9 cellular contexts compared by ENCODE assay signal in the genomic region with DNA sequence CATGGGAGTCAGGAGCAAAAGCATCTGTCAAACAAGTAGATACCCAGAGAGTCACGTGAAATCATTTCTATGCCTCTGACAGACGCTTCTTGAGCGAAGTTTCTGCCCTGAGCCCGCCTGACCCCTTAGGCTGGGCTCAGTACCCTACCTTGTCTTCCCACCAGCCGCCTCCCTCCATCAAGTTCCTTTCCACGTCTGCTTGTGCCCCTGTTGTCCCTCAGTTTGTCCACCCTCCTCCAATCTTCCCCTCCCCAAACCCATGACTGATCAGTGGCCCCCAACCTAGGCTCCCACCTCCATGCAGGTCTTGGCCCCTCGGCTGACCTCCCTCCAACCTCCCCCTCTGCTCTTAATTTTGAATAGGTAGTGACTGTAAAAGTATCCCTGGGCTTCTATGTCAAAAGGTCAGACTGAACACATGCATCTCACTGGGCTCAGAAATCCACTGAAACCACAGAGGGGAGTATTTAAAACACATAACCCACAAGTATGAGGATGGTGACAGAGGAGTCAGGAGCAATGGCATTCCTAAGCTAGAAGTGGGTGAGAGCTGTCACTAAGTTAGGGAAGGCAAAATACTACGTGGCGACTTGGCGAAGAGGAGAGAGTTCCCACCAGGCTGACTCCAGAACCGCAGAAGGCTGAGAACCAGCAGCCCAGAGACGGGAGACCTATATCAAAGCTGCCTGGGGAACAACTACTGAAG. TPM values are rescaled to one million over a fixed set of nuclear protein-coding genes. Genes with fewer than 3 reads are reported as not detected.
DNase-seq lines count a peak whose midpoint lies in the region; ATAC-seq and TF ChIP-seq lines count a peak whose summit lies in the region.
"Had no signal": no experiment of that assay in that cellular context is flagged by ENCODE, and none has a peak within 500 bp of the region (broad histone marks: within the 10 kb centered on the region; RNA-seq: fewer than 3 reads in every experiment).

No MANE protein-coding gene starts in this region.

- no peaks in the 10 kb centered on the region for H3K27me3 ChIP-seq in parathyroid adenoma (ENCODE audit: control insufficient read depth, insufficient read depth, low read length)

- H3K4me2 ChIP-seq in parathyroid adenoma (ENCODE audit: low read length) = no peak overlapping the region

- no peak for TF ChIP-seq CTCF in chondrocyte (IDR thresholded peaks at IDR 0.05)
- no peak for TF ChIP-seq CTCF in parathyroid adenoma (IDR thresholded peaks at IDR 0.05)
- TF ChIP-seq CTCF in omental fat pad (IDR thresholded peaks at IDR 0.05) = no peak

- no peaks in the 10 kb centered on the region for H3K79me2 ChIP-seq in parathyroid adenoma

- no peak overlapping the region for H3K9ac ChIP-seq in parathyroid adenoma

- no peak for ATAC-seq in GM19397 (IDR thresholded peaks at IDR 0.05; ENCODE audit: unreplicated experiment)
- no peak for ATAC-seq in GM18519 (IDR thresholded peaks at IDR 0.05; ENCODE audit: low FRiP score, unreplicated experiment)
- no peak for ATAC-seq in omental fat pad (ENCODE audit: low FRiP score)

- H2AFZ ChIP-seq in parathyroid adenoma = no peak overlapping the region

- peaks cover 24% of the 10 kb centered on the region for H3K4me1 Mint-ChIP-seq in chondrocyte (ENCODE audit: low read depth)

- no peaks in the 10 kb centered on the region for H3K27me3 Mint-ChIP-seq in chondrocyte (ENCODE audit: low read depth)
- H3K27me3 Mint-ChIP-seq: memory B cell had no signal

- no peaks in the 10 kb centered on the region for H3K9me3 Mint-ChIP-seq in chondrocyte (ENCODE audit: low read depth)
- H3K9me3 Mint-ChIP-seq: memory B cell had no signal

- DNase-seq in D341Med (ENCODE audit: low spot score) = peak; percentile 20
- peak; percentile 58 for DNase-seq in MV-4-11 (lab: John Stamatoyannopoulos, UW)
- DNase-seq in chondrocyte (ENCODE audit: low spot score) = no peak
- DNase-seq in omental fat pad (ENCODE audit: low spot score) = no peak
- DNase-seq in SIG-M5 treated with dmso at 0.1 percent for 504 hours (lab: John Stamatoyannopoulos, UW; ENCODE audit: unreplicated experiment) = no peak

- no peaks in the 10 kb centered on the region for H3K36me3 ChIP-seq in parathyroid adenoma (ENCODE audit: control insufficient read depth, insufficient read depth, low read length)

- no peaks in the 10 kb centered on the region for H3K9me3 ChIP-seq in parathyroid adenoma (ENCODE audit: control insufficient read depth, low read length)

- H3K4me1 ChIP-seq in parathyroid adenoma = peaks cover 16% of the 10 kb centered on the region

- H3K27ac ChIP-seq in parathyroid adenoma = peak overlapping the region; percentile 91

- H3K4me3 ChIP-seq in parathyroid adenoma (ENCODE audit: low read depth, low read length) = no peak overlapping the region

- H3K4me3 Mint-ChIP-seq in chondrocyte (ENCODE audit: unreplicated experiment) = no peak overlapping the region

- H3K27ac Mint-ChIP-seq in chondrocyte (ENCODE audit: unreplicated experiment) = peak overlapping the region; percentile 96

- peaks cover 3% of the 10 kb centered on the region for H3K36me3 Mint-ChIP-seq in chondrocyte (ENCODE audit: low read depth)

RNA-seq across cellular contexts. Expression of a gene that starts 1.7 kb away (rescaled TPM):
- total RNA-seq in chondrocyte = 9.3 to 12.2 TPM (median 9.5 TPM) in 3 replicates
- 10 to 100 TPM in 1 of 4 donors, 1 to 10 TPM in 3; 6.6 to 10.4 (median 8.0) TPM for total RNA-seq in omental fat pad

RNA-seq across cellular contexts. Expression of a gene that starts 7.6 kb away (rescaled TPM):
- total RNA-seq in chondrocyte (10.8 to 12.6 TPM (median 11.3 TPM) in 3 replicates), omental fat pad (10 to 100 TPM in 3 of 4 donors, 1 to 10 TPM in 1; 7.3 to 23.3 (median 15.8) TPM)

RNA-seq across cellular contexts. Expression of a gene that starts 23.0 kb away (rescaled TPM):
- 6.3 to 9.8 TPM (median 7.5 TPM) in 3 replicates for total RNA-seq in chondrocyte
- total RNA-seq in omental fat pad = 1 to 10 TPM; 3.8 to 8.5 (median 6.0) TPM

RNA-seq across cellular contexts. Expression of a gene that starts 34.5 kb away (rescaled TPM):
- total RNA-seq in chondrocyte = 1.5 to 1.8 TPM (median 1.6 TPM) in 3 replicates
- 1 to 10 TPM; 4.0 to 8.2 (median 4.6) TPM for total RNA-seq in omental fat pad

RNA-seq across cellular contexts. Expression of a gene that starts 37.3 kb away (rescaled TPM):
- 4.7 to 9.5 TPM (median 9.3 TPM) in 3 replicates for total RNA-seq in chondrocyte
- 1 to 10 TPM; 4.5 to 8.5 (median 5.6) TPM for total RNA-seq in omental fat pad

Comparison
In these comparisons a context has a peak if more than half of its experiments do, and no peak if none do; other contexts are left out.
1. DNase-seq: peak in D341Med (single experiment) and MV-4-11 (single experiment); none in chondrocyte (single experiment), omental fat pad (single experiment) and SIG-M5 treated with dmso at 0.1 percent for 504 hours (single experiment).